1 cellular context compared by ENCODE assay signal in the genomic region with DNA sequence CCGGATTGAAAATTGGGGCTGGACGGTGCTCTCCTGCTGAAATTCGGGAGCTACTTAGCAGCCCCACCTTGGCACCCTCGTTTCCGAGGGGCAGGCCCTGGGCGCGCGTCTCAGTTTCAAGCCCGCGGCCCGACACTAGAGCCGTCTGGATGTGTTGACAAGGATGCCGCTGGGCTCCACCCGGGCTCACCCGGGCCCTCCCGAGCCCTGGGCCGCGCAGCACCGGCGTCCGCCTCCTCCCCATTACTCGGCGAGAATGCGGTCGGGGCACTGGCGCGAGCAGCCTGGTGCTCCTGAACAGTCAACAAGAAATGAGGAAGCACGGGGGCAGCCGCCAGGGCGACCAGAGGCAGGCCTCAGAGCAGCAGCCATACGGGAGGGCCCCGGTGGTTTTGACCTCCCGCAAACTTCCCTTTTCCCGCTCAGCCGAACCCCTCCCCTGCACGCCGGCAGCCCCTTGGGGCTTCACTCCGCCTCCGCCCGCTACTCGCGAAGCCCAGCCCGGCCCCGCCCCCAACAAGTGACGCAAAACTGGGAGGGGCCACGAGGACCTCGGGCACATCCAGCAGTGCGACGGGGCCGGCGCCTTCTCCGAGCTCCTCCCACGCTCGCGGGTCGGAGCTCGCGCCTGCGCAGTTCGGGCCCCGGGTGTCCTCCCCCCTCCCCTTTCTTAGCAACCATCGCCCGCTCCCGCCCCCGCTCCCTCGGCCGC.
TF ChIP-seq lines count a peak whose summit lies in the region.

No MANE protein-coding gene starts in this region.

TF ChIP-seq in HepG2, 621 proteins besides CTCF, POLR2A, EP300 and RAD21 (continued from another document and continues in another):
- TF ChIP-seq, protein P1, sequence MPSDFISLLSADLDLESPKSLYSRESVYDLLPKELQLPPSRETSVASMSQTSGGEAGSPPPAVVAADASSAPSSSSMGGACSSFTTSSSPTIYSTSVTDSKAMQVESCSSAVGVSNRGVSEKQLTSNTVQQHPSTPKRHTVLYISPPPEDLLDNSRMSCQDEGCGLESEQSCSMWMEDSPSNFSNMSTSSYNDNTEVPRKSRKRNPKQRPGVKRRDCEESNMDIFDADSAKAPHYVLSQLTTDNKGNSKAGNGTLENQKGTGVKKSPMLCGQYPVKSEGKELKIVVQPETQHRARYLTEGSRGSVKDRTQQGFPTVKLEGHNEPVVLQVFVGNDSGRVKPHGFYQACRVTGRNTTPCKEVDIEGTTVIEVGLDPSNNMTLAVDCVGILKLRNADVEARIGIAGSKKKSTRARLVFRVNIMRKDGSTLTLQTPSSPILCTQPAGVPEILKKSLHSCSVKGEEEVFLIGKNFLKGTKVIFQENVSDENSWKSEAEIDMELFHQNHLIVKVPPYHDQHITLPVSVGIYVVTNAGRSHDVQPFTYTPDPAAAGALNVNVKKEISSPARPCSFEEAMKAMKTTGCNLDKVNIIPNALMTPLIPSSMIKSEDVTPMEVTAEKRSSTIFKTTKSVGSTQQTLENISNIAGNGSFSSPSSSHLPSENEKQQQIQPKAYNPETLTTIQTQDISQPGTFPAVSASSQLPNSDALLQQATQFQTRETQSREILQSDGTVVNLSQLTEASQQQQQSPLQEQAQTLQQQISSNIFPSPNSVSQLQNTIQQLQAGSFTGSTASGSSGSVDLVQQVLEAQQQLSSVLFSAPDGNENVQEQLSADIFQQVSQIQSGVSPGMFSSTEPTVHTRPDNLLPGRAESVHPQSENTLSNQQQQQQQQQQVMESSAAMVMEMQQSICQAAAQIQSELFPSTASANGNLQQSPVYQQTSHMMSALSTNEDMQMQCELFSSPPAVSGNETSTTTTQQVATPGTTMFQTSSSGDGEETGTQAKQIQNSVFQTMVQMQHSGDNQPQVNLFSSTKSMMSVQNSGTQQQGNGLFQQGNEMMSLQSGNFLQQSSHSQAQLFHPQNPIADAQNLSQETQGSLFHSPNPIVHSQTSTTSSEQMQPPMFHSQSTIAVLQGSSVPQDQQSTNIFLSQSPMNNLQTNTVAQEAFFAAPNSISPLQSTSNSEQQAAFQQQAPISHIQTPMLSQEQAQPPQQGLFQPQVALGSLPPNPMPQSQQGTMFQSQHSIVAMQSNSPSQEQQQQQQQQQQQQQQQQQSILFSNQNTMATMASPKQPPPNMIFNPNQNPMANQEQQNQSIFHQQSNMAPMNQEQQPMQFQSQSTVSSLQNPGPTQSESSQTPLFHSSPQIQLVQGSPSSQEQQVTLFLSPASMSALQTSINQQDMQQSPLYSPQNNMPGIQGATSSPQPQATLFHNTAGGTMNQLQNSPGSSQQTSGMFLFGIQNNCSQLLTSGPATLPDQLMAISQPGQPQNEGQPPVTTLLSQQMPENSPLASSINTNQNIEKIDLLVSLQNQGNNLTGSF (CRISPR knock-in tag; IDR thresholded peaks at IDR 0.05) = peak; percentile 65
- TF ChIP-seq ZFP41 (CRISPR knock-in tag; IDR thresholded peaks at IDR 0.05; ENCODE audit: borderline replicate concordance) = no peak; the same call in 1 of the 2 replicates
- TF ChIP-seq, protein P2, sequence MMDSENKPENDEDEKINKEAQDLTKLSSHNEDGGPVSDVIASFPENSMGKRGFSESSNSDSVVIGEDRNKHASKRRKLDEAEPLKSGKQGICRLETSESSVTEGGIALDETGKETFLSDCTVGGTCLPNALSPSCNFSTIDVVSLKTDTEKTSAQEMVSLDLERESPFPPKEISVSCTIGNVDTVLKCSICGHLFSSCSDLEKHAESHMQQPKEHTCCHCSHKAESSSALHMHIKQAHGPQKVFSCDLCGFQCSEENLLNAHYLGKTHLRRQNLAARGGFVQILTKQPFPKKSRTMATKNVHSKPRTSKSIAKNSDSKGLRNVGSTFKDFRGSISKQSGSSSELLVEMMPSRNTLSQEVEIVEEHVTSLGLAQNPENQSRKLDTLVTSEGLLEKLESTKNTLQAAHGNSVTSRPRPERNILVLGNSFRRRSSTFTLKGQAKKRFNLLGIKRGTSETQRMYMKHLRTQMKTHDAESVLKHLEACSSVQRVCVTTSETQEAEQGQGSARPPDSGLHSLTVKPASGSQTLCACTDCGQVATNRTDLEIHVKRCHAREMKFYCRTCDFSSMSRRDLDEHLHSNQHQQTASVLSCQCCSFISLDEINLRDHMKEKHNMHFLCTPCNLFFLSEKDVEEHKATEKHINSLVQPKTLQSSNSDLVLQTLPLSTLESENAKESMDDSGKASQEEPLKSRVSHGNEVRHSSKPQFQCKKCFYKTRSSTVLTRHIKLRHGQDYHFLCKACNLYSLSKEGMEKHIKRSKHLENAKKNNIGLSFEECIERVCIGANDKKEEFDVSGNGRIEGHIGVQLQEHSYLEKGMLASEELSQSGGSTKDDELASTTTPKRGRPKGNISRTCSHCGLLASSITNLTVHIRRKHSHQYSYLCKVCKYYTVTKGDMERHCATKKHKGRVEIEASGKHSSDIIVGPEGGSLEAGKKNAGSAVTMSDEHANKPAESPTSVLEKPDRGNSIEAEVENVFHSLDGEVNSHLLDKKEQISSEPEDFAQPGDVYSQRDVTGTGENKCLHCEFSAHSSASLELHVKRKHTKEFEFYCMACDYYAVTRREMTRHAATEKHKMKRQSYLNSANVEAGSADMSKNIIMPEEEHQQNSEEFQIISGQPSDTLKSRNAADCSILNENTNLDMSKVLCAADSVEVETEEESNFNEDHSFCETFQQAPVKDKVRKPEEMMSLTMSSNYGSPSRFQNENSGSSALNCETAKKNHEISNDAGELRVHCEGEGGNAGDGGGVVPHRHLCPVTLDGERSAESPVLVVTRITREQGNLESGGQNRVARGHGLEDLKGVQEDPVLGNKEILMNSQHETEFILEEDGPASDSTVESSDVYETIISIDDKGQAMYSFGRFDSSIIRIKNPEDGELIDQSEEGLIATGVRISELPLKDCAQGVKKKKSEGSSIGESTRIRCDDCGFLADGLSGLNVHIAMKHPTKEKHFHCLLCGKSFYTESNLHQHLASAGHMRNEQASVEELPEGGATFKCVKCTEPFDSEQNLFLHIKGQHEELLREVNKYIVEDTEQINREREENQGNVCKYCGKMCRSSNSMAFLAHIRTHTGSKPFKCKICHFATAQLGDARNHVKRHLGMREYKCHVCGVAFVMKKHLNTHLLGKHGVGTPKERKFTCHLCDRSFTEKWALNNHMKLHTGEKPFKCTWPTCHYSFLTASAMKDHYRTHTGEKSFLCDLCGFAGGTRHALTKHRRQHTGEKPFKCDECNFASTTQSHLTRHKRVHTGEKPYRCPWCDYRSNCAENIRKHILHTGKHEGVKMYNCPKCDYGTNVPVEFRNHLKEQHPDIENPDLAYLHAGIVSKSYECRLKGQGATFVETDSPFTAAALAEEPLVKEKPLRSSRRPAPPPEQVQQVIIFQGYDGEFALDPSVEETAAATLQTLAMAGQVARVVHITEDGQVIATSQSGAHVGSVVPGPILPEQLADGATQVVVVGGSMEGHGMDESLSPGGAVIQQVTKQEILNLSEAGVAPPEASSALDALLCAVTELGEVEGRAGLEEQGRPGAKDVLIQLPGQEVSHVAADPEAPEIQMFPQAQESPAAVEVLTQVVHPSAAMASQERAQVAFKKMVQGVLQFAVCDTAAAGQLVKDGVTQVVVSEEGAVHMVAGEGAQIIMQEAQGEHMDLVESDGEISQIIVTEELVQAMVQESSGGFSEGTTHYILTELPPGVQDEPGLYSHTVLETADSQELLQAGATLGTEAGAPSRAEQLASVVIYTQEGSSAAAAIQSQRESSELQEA (CRISPR knock-in tag; IDR thresholded peaks at IDR 0.05; ENCODE audit: not compliant biosample characterization) = peak; percentile 92
- TF ChIP-seq ZNF607 (CRISPR knock-in tag; IDR thresholded peaks at IDR 0.05; ENCODE audit: borderline replicate concordance) = peak; percentile 97; the same call in 1 of the 2 replicates
- no peak; the same call in 1 of the 2 replicates for TF ChIP-seq ZNF670 (CRISPR knock-in tag; IDR thresholded peaks at IDR 0.05; ENCODE audit: borderline replicate concordance)
- TF ChIP-seq HOXA7 (CRISPR knock-in tag; IDR thresholded peaks at IDR 0.05) = no peak
- TF ChIP-seq DR1 (CRISPR knock-in tag; IDR thresholded peaks at IDR 0.05) = no peak
- TF ChIP-seq ZSCAN9 (CRISPR knock-in tag; IDR thresholded peaks at IDR 0.05; ENCODE audit: borderline replicate concordance) = peak; percentile 82; the same call in 1 of the 2 replicates
- TF ChIP-seq ZNF124 (CRISPR knock-in tag; IDR thresholded peaks at IDR 0.05) = peak; percentile 93
- TF ChIP-seq ATF7-NPFF (CRISPR knock-in tag; IDR thresholded peaks at IDR 0.05; ENCODE audit: low read depth) = peak; percentile 93
- no peak for TF ChIP-seq POLR2AphosphoS2 (IDR thresholded peaks at IDR 0.05; ENCODE audit: low read depth, low read length)
- TF ChIP-seq, protein P3, sequence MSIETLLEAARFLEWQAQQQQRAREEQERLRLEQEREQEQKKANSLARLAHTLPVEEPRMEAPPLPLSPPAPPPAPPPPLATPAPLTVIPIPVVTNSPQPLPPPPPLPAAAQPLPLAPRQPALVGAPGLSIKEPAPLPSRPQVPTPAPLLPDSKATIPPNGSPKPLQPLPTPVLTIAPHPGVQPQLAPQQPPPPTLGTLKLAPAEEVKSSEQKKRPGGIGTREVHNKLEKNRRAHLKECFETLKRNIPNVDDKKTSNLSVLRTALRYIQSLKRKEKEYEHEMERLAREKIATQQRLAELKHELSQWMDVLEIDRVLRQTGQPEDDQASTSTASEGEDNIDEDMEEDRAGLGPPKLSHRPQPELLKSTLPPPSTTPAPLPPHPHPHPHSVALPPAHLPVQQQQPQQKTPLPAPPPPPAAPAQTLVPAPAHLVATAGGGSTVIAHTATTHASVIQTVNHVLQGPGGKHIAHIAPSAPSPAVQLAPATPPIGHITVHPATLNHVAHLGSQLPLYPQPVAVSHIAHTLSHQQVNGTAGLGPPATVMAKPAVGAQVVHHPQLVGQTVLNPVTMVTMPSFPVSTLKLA (IDR thresholded peaks at IDR 0.05) = peak; percentile 67
- peak; percentile 86 for TF ChIP-seq ELF3 (CRISPR knock-in tag; IDR thresholded peaks at IDR 0.05)
- TF ChIP-seq, protein P4, sequence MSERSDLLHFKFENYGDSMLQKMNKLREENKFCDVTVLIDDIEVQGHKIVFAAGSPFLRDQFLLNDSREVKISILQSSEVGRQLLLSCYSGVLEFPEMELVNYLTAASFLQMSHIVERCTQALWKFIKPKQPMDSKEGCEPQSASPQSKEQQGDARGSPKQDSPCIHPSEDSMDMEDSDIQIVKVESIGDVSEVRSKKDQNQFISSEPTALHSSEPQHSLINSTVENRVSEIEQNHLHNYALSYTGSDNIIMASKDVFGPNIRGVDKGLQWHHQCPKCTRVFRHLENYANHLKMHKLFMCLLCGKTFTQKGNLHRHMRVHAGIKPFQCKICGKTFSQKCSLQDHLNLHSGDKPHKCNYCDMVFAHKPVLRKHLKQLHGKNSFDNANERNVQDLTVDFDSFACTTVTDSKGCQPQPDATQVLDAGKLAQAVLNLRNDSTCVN (CRISPR knock-in tag; IDR thresholded peaks at IDR 0.05; ENCODE audit: borderline replicate concordance) = peak; percentile 88
- peak; percentile 49 for TF ChIP-seq FOSL2 (CRISPR knock-in tag; IDR thresholded peaks at IDR 0.05)
- TF ChIP-seq ZNF253 (CRISPR knock-in tag; IDR thresholded peaks at IDR 0.05; ENCODE audit: borderline replicate concordance) = 0 out of 2 replicates have a peak, but pooled peaks have one; percentile 85
- TF ChIP-seq ZNF746 (CRISPR knock-in tag; IDR thresholded peaks at IDR 0.05) = peak; percentile 77
- TF ChIP-seq, protein P5, sequence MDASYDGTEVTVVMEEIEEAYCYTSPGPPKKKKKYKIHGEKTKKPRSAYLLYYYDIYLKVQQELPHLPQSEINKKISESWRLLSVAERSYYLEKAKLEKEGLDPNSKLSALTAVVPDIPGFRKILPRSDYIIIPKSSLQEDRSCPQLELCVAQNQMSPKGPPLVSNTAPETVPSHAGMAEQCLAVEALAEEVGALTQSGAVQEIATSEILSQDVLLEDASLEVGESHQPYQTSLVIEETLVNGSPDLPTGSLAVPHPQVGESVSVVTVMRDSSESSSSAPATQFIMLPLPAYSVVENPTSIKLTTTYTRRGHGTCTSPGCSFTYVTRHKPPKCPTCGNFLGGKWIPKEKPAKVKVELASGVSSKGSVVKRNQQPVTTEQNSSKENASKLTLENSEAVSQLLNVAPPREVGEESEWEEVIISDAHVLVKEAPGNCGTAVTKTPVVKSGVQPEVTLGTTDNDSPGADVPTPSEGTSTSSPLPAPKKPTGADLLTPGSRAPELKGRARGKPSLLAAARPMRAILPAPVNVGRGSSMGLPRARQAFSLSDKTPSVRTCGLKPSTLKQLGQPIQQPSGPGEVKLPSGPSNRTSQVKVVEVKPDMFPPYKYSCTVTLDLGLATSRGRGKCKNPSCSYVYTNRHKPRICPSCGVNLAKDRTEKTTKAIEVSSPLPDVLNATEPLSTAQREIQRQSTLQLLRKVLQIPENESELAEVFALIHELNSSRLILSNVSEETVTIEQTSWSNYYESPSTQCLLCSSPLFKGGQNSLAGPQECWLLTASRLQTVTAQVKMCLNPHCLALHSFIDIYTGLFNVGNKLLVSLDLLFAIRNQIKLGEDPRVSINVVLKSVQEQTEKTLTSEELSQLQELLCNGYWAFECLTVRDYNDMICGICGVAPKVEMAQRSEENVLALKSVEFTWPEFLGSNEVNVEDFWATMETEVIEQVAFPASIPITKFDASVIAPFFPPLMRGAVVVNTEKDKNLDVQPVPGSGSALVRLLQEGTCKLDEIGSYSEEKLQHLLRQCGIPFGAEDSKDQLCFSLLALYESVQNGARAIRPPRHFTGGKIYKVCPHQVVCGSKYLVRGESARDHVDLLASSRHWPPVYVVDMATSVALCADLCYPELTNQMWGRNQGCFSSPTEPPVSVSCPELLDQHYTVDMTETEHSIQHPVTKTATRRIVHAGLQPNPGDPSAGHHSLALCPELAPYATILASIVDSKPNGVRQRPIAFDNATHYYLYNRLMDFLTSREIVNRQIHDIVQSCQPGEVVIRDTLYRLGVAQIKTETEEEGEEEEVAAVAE (CRISPR knock-in tag; IDR thresholded peaks at IDR 0.05; ENCODE audit: borderline replicate concordance) = 0 out of 2 replicates have a peak, but pooled peaks have one; percentile 55
- TF ChIP-seq ZFAT (CRISPR knock-in tag; conservative IDR thresholded peaks at IDR 0.05) = no peak
- TF ChIP-seq, protein P6, sequence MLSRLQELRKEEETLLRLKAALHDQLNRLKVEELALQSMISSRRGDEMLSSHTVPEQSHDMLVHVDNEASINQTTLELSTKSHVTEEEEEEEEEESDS (CRISPR knock-in tag; IDR thresholded peaks at IDR 0.05; ENCODE audit: borderline replicate concordance) = 0 out of 2 replicates have a peak, but pooled peaks have one; percentile 59
- no peak for TF ChIP-seq MTA3 (CRISPR knock-in tag; IDR thresholded peaks at IDR 0.05)
- TF ChIP-seq KDM3A (CRISPR knock-in tag; IDR thresholded peaks at IDR 0.05; ENCODE audit: low read depth) = peak; percentile 84
- no peak for TF ChIP-seq TBX3 (IDR thresholded peaks at IDR 0.05; ENCODE audit: borderline replicate concordance)
- TF ChIP-seq, protein P7, sequence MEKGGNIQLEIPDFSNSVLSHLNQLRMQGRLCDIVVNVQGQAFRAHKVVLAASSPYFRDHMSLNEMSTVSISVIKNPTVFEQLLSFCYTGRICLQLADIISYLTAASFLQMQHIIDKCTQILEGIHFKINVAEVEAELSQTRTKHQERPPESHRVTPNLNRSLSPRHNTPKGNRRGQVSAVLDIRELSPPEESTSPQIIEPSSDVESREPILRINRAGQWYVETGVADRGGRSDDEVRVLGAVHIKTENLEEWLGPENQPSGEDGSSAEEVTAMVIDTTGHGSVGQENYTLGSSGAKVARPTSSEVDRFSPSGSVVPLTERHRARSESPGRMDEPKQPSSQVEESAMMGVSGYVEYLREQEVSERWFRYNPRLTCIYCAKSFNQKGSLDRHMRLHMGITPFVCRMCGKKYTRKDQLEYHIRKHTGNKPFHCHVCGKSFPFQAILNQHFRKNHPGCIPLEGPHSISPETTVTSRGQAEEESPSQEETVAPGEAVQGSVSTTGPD (CRISPR knock-in tag; IDR thresholded peaks at IDR 0.05) = peak; percentile 51; the same call in 1 of the 2 replicates
- TF ChIP-seq SALL1 (CRISPR knock-in tag; IDR thresholded peaks at IDR 0.05) = peak; percentile 80; the same call in 1 of the 2 replicates
- TF ChIP-seq ZNF207 (IDR thresholded peaks at IDR 0.05; ENCODE audit: borderline replicate concordance) = no peak
- TF ChIP-seq ZNF772 (CRISPR knock-in tag; IDR thresholded peaks at IDR 0.05) = peak; percentile 98
- TF ChIP-seq SIX4 (CRISPR knock-in tag; IDR thresholded peaks at IDR 0.05) = no peak
